In genomic region chr19:1942934-1943555, GRCh38 we compare ENCODE assay signal across 9 cellular contexts. TPM values are rescaled to one million over a fixed set of nuclear protein-coding genes. Genes with fewer than 3 reads are reported as not detected.
DNase-seq lines count a peak whose midpoint lies in the region; ATAC-seq, FAIRE-seq and TF ChIP-seq lines count a peak whose summit lies in the region.
"Had no signal": no experiment of that assay in that cellular context is flagged by ENCODE, and none has a peak within 500 bp of the region (broad histone marks: within the 10 kb centered on the region; RNA-seq: fewer than 3 reads in every experiment).

No MANE protein-coding gene starts in this region.

- H3K27me3 ChIP-seq in ACC112 (ENCODE audit: insufficient read depth, low read length) (no peaks in the 10 kb centered on the region), HCT116 (ENCODE audit: insufficient read depth, low read length) (no peaks in the 10 kb centered on the region), astrocyte (ENCODE audit: insufficient read depth, low read length) (no peaks in the 10 kb centered on the region), lower lobe of right lung (ENCODE audit: low read depth) (no peaks in the 10 kb centered on the region), uterus (no peaks in the 10 kb centered on the region)

- no TSS peak for BruUV-seq in HCT116 (replicated peaks; lab: Mats Ljungman, UMichigan)

- CTCF ChIA-PET in HCT116 (lab: Charles Lee): no interaction called here

- no peaks in the 10 kb centered on the region for H3K27me3 Mint-ChIP-seq in astrocyte (ENCODE audit: low read depth, unreplicated experiment)

- H3K4me2 ChIP-seq in HCT116 (ENCODE audit: low read length) (peak overlapping the region; percentile 98), astrocyte (ENCODE audit: low read length) (peak overlapping the region; percentile 100)

- TF ChIP-seq CTCF in HCT116 (IDR thresholded peaks at IDR 0.05 in 2 of 3, conservative IDR thresholded peaks at IDR 0.05 in 1 of 3; ENCODE audit: borderline replicate concordance in 1 of 3, insufficient read depth in 1 of 3, low read depth in 2 of 3, low read length in 2 of 3) (no peak), astrocyte (IDR thresholded peaks at IDR 0.05; ENCODE audit: insufficient read depth, low read depth, low read length) (no peak), lower lobe of right lung (IDR thresholded peaks at IDR 0.05) (no peak), uterus (IDR thresholded peaks at IDR 0.05) (no peak)

- no peaks in the 10 kb centered on the region for H3K9me3 Mint-ChIP-seq in astrocyte (ENCODE audit: unreplicated experiment)

- intact Hi-C loops in HCT116 (cut with micrococcal nuclease) (no loop called here), lower lobe of right lung (cut with DNase I) (no loop called here), uterus (cut with DNase I; ENCODE audit: low total_unique reads) (no loop called here)

- no peaks in the 10 kb centered on the region for H3K36me3 ChIP-seq in ACC112 (ENCODE audit: insufficient read depth, low read length)
- no peaks in the 10 kb centered on the region for H3K36me3 ChIP-seq in HCT116 (ENCODE audit: control insufficient read depth in 1 of 2, insufficient read depth in 2 of 2, low read length in 2 of 2)
- peaks cover 2% of the 10 kb centered on the region for H3K36me3 ChIP-seq in astrocyte (ENCODE audit: insufficient read depth, low read length)
- no peaks in the 10 kb centered on the region for H3K36me3 ChIP-seq in lower lobe of right lung
- no peaks in the 10 kb centered on the region for H3K36me3 ChIP-seq in uterus

- DNase-seq in HCT116 (ENCODE audit: low read depth, low spot score) (no peak), astrocyte (ENCODE audit: low read depth) (no peak), lower lobe of right lung (no peak), uterus (no peak), OCI-M2 (lab: John Stamatoyannopoulos, UW; ENCODE audit: unreplicated experiment) (no peak), NCI-H2196 (lab: John Stamatoyannopoulos, UW; ENCODE audit: unreplicated experiment) (no peak), NCI-H345 (lab: John Stamatoyannopoulos, UW) (no peak)

- H3K4me1 ChIP-seq in ACC112 (ENCODE audit: control insufficient read depth, insufficient read depth, low read length, unreplicated experiment): peaks cover 5% of the 10 kb centered on the region
- H3K4me1 ChIP-seq in HCT116 (ENCODE audit: control insufficient read depth in 1 of 2, insufficient read depth in 2 of 2, low read length in 2 of 2): peaks cover 21 to 63% of the 10 kb centered on the region in 2 experiments
- H3K4me1 ChIP-seq in astrocyte (ENCODE audit: insufficient read depth, low read length): peaks cover 23% of the 10 kb centered on the region
- peaks cover 43% of the 10 kb centered on the region for H3K4me1 ChIP-seq in lower lobe of right lung
- peaks cover 3 to 14% of the 10 kb centered on the region in 2 donors for H3K4me1 ChIP-seq in uterus

- peak overlapping the region; percentile 94 for H3K4me3 Mint-ChIP-seq in astrocyte (ENCODE audit: unreplicated experiment)

- ATAC-seq in HCT116 (no peak), lower lobe of right lung (no peak)

- POLR2A ChIA-PET in HCT116 (lab: Charles Lee): no interaction called here

- TF ChIP-seq POLR2A in HCT116 (IDR thresholded peaks at IDR 0.05; ENCODE audit: borderline replicate concordance, extremely low read depth, insufficient read depth, insufficient read length) (no peak), uterus (IDR thresholded peaks at IDR 0.05) (no peak)

- no peaks in the 10 kb centered on the region for H3K36me3 Mint-ChIP-seq in astrocyte (ENCODE audit: low read depth, unreplicated experiment)

- peaks cover 9% of the 10 kb centered on the region for H3K4me1 Mint-ChIP-seq in astrocyte (ENCODE audit: low read depth, unreplicated experiment)

- H3K9ac ChIP-seq in HCT116 (ENCODE audit: low read length): peak overlapping the region; percentile 87
- H3K9ac ChIP-seq in astrocyte (ENCODE audit: low read length): peak overlapping the region; percentile 90

- H4K20me1 ChIP-seq in HCT116 (ENCODE audit: insufficient read depth): no peaks in the 10 kb centered on the region
- H4K20me1 ChIP-seq in astrocyte (ENCODE audit: insufficient read depth, low read length): peaks cover 56% of the 10 kb centered on the region

- peak overlapping the region; percentile 87 for H3K27ac Mint-ChIP-seq in astrocyte (ENCODE audit: unreplicated experiment)

- H3K79me2 ChIP-seq in ACC112 (ENCODE audit: control insufficient read depth, insufficient read depth, low read length, unreplicated experiment): peaks cover 52% of the 10 kb centered on the region
- peaks cover 63% of the 10 kb centered on the region for H3K79me2 ChIP-seq in HCT116 (ENCODE audit: insufficient read depth, low read length)
- peaks cover 63% of the 10 kb centered on the region for H3K79me2 ChIP-seq in astrocyte (ENCODE audit: insufficient read depth, low read length)

- H2AFZ ChIP-seq in ACC112 (ENCODE audit: low read length, unreplicated experiment) (no peak overlapping the region), HCT116 (ENCODE audit: low read depth, low read length, poor library complexity, severe bottlenecking) (no peak overlapping the region), astrocyte (ENCODE audit: low read depth, low read length) (no peak overlapping the region)

- no peak for TF ChIP-seq RAD21 in HCT116 (IDR thresholded peaks at IDR 0.05; ENCODE audit: low read depth)

- FAIRE-seq in astrocyte (lab: Jason Lieb, UNC): no peak

- H3K4me3 ChIP-seq in ACC112 (ENCODE audit: low read depth, low read length) (peak overlapping the region; percentile 82), HCT116 (replicated peaks in 1 of 2; ENCODE audit: low read depth in 1 of 2, low read length in 2 of 2) (peak overlapping the region; percentile 83 to 92), astrocyte (ENCODE audit: insufficient read depth, low read depth, low read length) (peak overlapping the region; percentile 94), lower lobe of right lung (peak overlapping the region; percentile 66), uterus (peak overlapping the region in 1 of 2 donors; percentile 73)

- no peaks in the 10 kb centered on the region for H3K9me2 ChIP-seq in HCT116 (ENCODE audit: insufficient read depth)

- RAD21 ChIA-PET in HCT116 (lab: Charles Lee; ENCODE audit: low non-redundant PET in 1 of 2, low total read pairs in 2 of 2, uncharacterized antibody in 2 of 2, unreplicated experiment in 2 of 2): no interaction called here

- H3K27ac ChIP-seq in ACC112 (ENCODE audit: low read depth, low read length) (no peak overlapping the region), HCT116 (ENCODE audit: low read depth, low read length) (peak overlapping the region; percentile 95), astrocyte (ENCODE audit: low read depth, low read length) (no peak overlapping the region), lower lobe of right lung (peak overlapping the region; percentile 86), uterus (peak overlapping the region; percentile 73 to 95)

- H3K9me3 ChIP-seq in HCT116 (ENCODE audit: control insufficient read depth in 1 of 2, insufficient read depth in 1 of 2, low read depth in 1 of 2, low read length in 2 of 2) (no peaks in the 10 kb centered on the region), astrocyte (ENCODE audit: insufficient read depth, low read depth, low read length) (no peaks in the 10 kb centered on the region), lower lobe of right lung (no peaks in the 10 kb centered on the region), uterus (no peaks in the 10 kb centered on the region)
- H3K9me3 ChIP-seq: mucosa of descending colon had no signal

TF ChIP-seq in HCT116, 20 proteins besides CTCF, POLR2A, EP300 and RAD21 (continues in another document):
- TF ChIP-seq ATF3 (IDR thresholded peaks at IDR 0.05) (no peak), CBX3 (IDR thresholded peaks at IDR 0.05; ENCODE audit: low read depth) (no peak), FOSL1 (IDR thresholded peaks at IDR 0.05; ENCODE audit: low read depth) (no peak), SIN3A (IDR thresholded peaks at IDR 0.05; ENCODE audit: low read depth) (no peak), EZH2phosphoT487 (IDR thresholded peaks at IDR 0.05; ENCODE audit: borderline replicate concordance) (no peak), SP1 (IDR thresholded peaks at IDR 0.05; ENCODE audit: low read depth) (no peak), MAX (IDR thresholded peaks at IDR 0.05) (no peak), EGR1 (IDR thresholded peaks at IDR 0.05; ENCODE audit: low read depth) (no peak)

RNA-seq across cellular contexts. Expression of gene CSNK1G2, which starts 2.1 kb away (rescaled TPM):
- 97.9 TPM for total RNA-seq in HCT116 (2021; ENCODE audit: unreplicated experiment)
- 90.6 and 114 TPM in 2 replicates for polyA plus RNA-seq in HCT116 (2012)
- 60.8 and 64.1 TPM in 2 replicates for total RNA-seq in astrocyte
- total RNA-seq in lower lobe of right lung: 55.4 TPM
- total RNA-seq in uterus: 10 to 100 TPM in 3 of 4 donors, 1 to 10 TPM in 1; 8.2 to 59.4 (median 46.7) TPM

RNA-seq across cellular contexts. Expression of gene ADAT3, which starts 37.8 kb away (rescaled TPM):
- total RNA-seq in HCT116 (2021; ENCODE audit: unreplicated experiment) (15.9 TPM), astrocyte (3.7 and 5.7 TPM in 2 replicates), lower lobe of right lung (6.2 TPM), uterus (1 to 10 TPM; 1.0 to 5.5 (median 2.8) TPM)
- polyA plus RNA-seq in HCT116 (2012): 6.2 and 7.5 TPM in 2 replicates

RNA-seq across cellular contexts. Expression of gene SCAMP4, which starts 37.8 kb away (rescaled TPM):
- total RNA-seq in HCT116 (2021; ENCODE audit: unreplicated experiment) (63.3 TPM), astrocyte (72.2 and 73.4 TPM in 2 replicates), lower lobe of right lung (65.0 TPM), uterus (10 to 100 TPM in 3 of 4 donors, 1 to 10 TPM in 1; 9.5 to 68.9 (median 28.0) TPM)
- 47.3 and 49.9 TPM in 2 replicates for polyA plus RNA-seq in HCT116 (2012)

RNA-seq across cellular contexts. Expression of gene ABHD17A, which starts 57.7 kb away (rescaled TPM):
- 68.2 TPM for total RNA-seq in HCT116 (2021; ENCODE audit: unreplicated experiment)
- polyA plus RNA-seq in HCT116 (2012): 39.6 and 42.3 TPM in 2 replicates
- total RNA-seq in astrocyte: 56.7 and 61.4 TPM in 2 replicates
- 76.4 TPM for total RNA-seq in lower lobe of right lung
- 100 to 1,000 TPM in 1 of 4 donors, 10 to 100 TPM in 3; 33.8 to 142 (median 63.7) TPM for total RNA-seq in uterus

Comparison
In these comparisons a context has a peak if more than half of its experiments do, and no peak if none do; other contexts are left out.
1. H3K27ac ChIP-seq: peak in HCT116 (single experiment), lower lobe of right lung (single experiment) and uterus (2 of 2); none in ACC112 (single experiment) and astrocyte (single experiment).